1 cellular context compared by ENCODE assay signal in the genomic region with DNA sequence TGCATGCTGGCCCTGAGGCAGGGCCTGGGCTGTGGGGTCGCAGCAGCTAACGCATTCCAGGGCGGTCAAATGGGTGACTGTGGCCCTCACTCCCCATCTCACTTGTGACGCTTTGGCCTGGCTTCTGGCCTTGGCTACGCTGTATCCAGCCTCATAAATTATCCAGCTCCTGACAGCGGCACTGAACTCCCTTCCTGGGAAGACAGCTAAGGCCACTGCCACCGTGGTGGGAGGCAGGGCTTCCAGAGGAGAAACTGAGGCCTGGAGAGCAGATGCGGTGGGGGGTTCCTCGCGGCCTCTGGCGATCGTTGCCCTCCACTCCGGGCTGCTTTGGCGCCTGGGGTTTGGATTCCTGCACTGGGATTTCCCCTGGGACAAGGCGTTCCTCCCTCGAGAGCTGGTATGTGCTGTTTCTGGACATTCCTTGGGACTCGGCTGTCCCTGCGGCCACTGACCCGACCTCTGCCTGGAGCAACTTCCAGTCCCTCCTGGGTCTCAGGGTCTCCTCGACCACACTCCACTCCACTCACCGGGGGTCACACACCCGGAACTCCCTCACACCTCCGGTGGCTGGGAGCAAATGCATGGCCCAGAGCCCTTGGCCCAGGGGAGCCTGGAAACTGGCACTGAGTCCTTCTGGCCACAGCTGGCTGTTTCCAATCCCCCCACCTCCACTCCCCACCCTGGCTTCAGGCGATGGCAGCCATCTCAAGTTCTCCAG.
TF ChIP-seq lines count a peak whose summit lies in the region.

No MANE protein-coding gene starts in this region.

TF ChIP-seq in K562, 482 proteins besides CTCF, POLR2A, EP300 and RAD21 (continued from another document):
- TF ChIP-seq, protein P1, sequence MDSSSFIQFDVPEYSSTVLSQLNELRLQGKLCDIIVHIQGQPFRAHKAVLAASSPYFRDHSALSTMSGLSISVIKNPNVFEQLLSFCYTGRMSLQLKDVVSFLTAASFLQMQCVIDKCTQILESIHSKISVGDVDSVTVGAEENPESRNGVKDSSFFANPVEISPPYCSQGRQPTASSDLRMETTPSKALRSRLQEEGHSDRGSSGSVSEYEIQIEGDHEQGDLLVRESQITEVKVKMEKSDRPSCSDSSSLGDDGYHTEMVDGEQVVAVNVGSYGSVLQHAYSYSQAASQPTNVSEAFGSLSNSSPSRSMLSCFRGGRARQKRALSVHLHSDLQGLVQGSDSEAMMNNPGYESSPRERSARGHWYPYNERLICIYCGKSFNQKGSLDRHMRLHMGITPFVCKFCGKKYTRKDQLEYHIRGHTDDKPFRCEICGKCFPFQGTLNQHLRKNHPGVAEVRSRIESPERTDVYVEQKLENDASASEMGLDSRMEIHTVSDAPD (CRISPR knock-in tag; IDR thresholded peaks at IDR 0.05) = no peak
- TF ChIP-seq NCOA6 (IDR thresholded peaks at IDR 0.05) = no peak
- TF ChIP-seq RFX7 (CRISPR knock-in tag; IDR thresholded peaks at IDR 0.05) = no peak
- TF ChIP-seq MYNN (IDR thresholded peaks at IDR 0.05) = no peak
- no peak for TF ChIP-seq MYNN (CRISPR knock-in tag; IDR thresholded peaks at IDR 0.05)
- TF ChIP-seq MEF2A (IDR thresholded peaks at IDR 0.05; ENCODE audit: control insufficient read depth, low read depth, low read length) = no peak
- TF ChIP-seq, protein P2, sequence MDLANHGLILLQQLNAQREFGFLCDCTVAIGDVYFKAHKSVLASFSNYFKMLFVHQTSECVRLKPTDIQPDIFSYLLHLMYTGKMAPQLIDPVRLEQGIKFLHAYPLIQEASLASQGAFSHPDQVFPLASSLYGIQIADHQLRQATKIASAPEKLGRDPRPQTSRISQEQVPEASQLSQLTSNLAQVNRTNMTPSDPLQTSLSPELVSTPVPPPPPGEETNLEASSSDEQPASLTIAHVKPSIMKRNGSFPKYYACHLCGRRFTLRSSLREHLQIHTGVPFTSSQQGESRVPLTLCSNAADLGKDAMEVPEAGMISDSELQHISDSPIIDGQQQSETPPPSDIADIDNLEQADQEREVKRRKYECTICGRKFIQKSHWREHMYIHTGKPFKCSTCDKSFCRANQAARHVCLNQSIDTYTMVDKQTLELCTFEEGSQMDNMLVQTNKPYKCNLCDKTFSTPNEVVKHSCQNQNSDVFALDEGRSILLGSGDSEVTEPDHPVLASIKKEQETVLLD (IDR thresholded peaks at IDR 0.05) = no peak
- TF ChIP-seq MCM7 (IDR thresholded peaks at IDR 0.05) = no peak
- peak; percentile 57 for TF ChIP-seq MEIS2 (IDR thresholded peaks at IDR 0.05; ENCODE audit: partially characterized antibody)
- TF ChIP-seq, protein P3, sequence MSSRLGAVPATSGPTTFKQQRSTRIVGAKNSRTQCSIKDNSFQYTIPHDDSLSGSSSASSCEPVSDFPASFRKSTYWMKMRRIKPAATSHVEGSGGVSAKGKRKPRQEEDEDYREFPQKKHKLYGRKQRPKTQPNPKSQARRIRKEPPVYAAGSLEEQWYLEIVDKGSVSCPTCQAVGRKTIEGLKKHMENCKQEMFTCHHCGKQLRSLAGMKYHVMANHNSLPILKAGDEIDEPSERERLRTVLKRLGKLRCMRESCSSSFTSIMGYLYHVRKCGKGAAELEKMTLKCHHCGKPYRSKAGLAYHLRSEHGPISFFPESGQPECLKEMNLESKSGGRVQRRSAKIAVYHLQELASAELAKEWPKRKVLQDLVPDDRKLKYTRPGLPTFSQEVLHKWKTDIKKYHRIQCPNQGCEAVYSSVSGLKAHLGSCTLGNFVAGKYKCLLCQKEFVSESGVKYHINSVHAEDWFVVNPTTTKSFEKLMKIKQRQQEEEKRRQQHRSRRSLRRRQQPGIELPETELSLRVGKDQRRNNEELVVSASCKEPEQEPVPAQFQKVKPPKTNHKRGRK (tag; IDR thresholded peaks at IDR 0.05) = no peak
- TF ChIP-seq L3MBTL2 (IDR thresholded peaks at IDR 0.05) = no peak
- TF ChIP-seq SMARCA5 (IDR thresholded peaks at IDR 0.05) = 0 out of 2 replicates have a peak, but pooled peaks have one; percentile 21
- no peak for TF ChIP-seq NFYB (IDR thresholded peaks at IDR 0.05; ENCODE audit: extremely low read depth, insufficient read length)
- TF ChIP-seq ZNF436 (CRISPR knock-in tag; IDR thresholded peaks at IDR 0.05) = no peak
- TF ChIP-seq ZBTB7A (IDR thresholded peaks at IDR 0.05; ENCODE audit: borderline replicate concordance, control insufficient read depth, low read depth, low read length) = no peak
- no peak for TF ChIP-seq SMARCA4 (IDR thresholded peaks at IDR 0.05)
- TF ChIP-seq, protein P4, sequence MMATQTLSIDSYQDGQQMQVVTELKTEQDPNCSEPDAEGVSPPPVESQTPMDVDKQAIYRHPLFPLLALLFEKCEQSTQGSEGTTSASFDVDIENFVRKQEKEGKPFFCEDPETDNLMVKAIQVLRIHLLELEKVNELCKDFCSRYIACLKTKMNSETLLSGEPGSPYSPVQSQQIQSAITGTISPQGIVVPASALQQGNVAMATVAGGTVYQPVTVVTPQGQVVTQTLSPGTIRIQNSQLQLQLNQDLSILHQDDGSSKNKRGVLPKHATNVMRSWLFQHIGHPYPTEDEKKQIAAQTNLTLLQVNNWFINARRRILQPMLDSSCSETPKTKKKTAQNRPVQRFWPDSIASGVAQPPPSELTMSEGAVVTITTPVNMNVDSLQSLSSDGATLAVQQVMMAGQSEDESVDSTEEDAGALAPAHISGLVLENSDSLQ (IDR thresholded peaks at IDR 0.05) = peak; percentile 49
- no peak for TF ChIP-seq COPS2 (conservative IDR thresholded peaks at IDR 0.05)
- TF ChIP-seq LEF1 (IDR thresholded peaks at IDR 0.05) = no peak
- TF ChIP-seq, protein P5, sequence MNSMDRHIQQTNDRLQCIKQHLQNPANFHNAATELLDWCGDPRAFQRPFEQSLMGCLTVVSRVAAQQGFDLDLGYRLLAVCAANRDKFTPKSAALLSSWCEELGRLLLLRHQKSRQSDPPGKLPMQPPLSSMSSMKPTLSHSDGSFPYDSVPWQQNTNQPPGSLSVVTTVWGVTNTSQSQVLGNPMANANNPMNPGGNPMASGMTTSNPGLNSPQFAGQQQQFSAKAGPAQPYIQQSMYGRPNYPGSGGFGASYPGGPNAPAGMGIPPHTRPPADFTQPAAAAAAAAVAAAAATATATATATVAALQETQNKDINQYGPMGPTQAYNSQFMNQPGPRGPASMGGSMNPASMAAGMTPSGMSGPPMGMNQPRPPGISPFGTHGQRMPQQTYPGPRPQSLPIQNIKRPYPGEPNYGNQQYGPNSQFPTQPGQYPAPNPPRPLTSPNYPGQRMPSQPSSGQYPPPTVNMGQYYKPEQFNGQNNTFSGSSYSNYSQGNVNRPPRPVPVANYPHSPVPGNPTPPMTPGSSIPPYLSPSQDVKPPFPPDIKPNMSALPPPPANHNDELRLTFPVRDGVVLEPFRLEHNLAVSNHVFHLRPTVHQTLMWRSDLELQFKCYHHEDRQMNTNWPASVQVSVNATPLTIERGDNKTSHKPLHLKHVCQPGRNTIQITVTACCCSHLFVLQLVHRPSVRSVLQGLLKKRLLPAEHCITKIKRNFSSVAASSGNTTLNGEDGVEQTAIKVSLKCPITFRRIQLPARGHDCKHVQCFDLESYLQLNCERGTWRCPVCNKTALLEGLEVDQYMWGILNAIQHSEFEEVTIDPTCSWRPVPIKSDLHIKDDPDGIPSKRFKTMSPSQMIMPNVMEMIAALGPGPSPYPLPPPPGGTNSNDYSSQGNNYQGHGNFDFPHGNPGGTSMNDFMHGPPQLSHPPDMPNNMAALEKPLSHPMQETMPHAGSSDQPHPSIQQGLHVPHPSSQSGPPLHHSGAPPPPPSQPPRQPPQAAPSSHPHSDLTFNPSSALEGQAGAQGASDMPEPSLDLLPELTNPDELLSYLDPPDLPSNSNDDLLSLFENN (IDR thresholded peaks at IDR 0.05; ENCODE audit: low read depth in 2 of 2, low read length in 2 of 2) = no peak
- no peak for TF ChIP-seq TARDBP (IDR thresholded peaks at IDR 0.05)
- TF ChIP-seq, protein P6, sequence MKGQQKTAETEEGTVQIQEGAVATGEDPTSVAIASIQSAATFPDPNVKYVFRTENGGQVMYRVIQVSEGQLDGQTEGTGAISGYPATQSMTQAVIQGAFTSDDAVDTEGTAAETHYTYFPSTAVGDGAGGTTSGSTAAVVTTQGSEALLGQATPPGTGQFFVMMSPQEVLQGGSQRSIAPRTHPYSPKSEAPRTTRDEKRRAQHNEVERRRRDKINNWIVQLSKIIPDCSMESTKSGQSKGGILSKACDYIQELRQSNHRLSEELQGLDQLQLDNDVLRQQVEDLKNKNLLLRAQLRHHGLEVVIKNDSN (CRISPR knock-in tag; IDR thresholded peaks at IDR 0.05) = no peak
- TF ChIP-seq HDGF (IDR thresholded peaks at IDR 0.05) = no peak
- no peak for TF ChIP-seq ZNF431 (CRISPR knock-in tag; IDR thresholded peaks at IDR 0.05)
- TF ChIP-seq PTBP1 (IDR thresholded peaks at IDR 0.05; ENCODE audit: low read depth, low read length) = peak; percentile 100
